17 cellular contexts compared by ENCODE assay signal in the genomic region with DNA sequence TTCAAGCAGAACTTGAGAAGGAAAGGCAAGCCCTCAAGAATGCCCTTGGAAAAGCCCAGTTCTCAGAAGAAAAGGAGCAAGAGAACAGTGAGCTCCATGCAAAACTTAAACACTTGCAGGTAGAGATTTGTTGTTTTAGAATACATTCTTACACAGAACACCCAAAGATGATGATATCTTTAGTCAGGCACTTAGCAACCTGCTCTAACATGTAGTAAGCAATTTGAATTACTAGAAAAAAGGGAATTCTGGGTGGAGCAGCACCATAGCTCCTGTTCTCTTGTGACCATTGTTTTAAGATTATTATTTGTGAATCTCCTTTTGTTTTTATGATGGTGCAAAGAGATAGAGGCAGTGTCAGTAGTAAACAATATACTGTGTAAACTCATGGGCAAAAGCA.
"Had no signal": no experiment of that assay in that cellular context is flagged by ENCODE, and none has a peak within 500 bp of the region (broad histone marks: within the 10 kb centered on the region; RNA-seq: fewer than 3 reads in every experiment).

No MANE protein-coding gene starts in this region.

- H3K9me3 Mint-ChIP-seq: activated naive CD4-positive, alpha-beta T cell treated with anti-CD3 and anti-CD28 coated beads, Interleukin-2, amount 50 U/mL, for 24 hours; brain; naive B cell; T-helper 1 cell treated with Interleukin-12 subunit alpha and Interleukin-12 subunit beta and Interleukin-4 antibody, amounts not matched to agents 30 μg/mL and 1 μg/mL, for 36 hours had no signal

- H3K4me1 Mint-ChIP-seq: brain had no signal

- H3K4me3 ChIP-seq: lung, pancreas, tibial artery had no signal

- H3K9me3 ChIP-seq: pancreas, tibial artery had no signal

- H3K4me3 Mint-ChIP-seq: activated naive CD4-positive, alpha-beta T cell treated with anti-CD3 and anti-CD28 coated beads, Interleukin-2, amount 50 U/mL, for 24 hours; brain; naive B cell; T-helper 1 cell treated with Interleukin-12 subunit alpha and Interleukin-12 subunit beta and Interleukin-4 antibody, amounts not matched to agents 30 μg/mL and 1 μg/mL, for 36 hours had no signal

- ATAC-seq: left colon, pancreas, SK-N-SH treated with all-trans-retinoic acid at 6 μM for 48 hours had no signal

- DNase-seq: activated CD4-positive, alpha-beta T cell treated with anti-CD3 and anti-CD28 coated beads, Interleukin-2, amount 50 U/mL, for 1 hour; activated CD4-positive, CD25-positive, alpha-beta regulatory T cell; activated effector memory CD4-positive, alpha-beta T cell treated with Interleukin-2 at 50 U/mL for 16 hours; activated T-cell treated with anti-CD3 and anti-CD28 coated beads, Interleukin-2, amount 50 U/mL, for 1 hour; amygdala; effector memory CD4-positive, alpha-beta T cell; left colon; naive B cell; pancreas; stimulated activated CD4-positive, alpha-beta T cell treated with anti-CD3 and anti-CD28 coated beads, Interleukin-2, amount 100 ng/mL, for 48 hours; stimulated activated naive CD4-positive, alpha-beta T cell; tibial artery had no signal

- H3K4me1 ChIP-seq: pancreas, tibial artery had no signal

- H3K27me3 ChIP-seq: pancreas, tibial artery had no signal

- H3K27ac ChIP-seq: pancreas, tibial artery had no signal

- H3K27ac Mint-ChIP-seq: brain; T-helper 1 cell treated with Interleukin-12 subunit alpha and Interleukin-12 subunit beta and Interleukin-4 antibody, amounts not matched to agents 30 μg/mL and 1 μg/mL, for 36 hours had no signal

- H3K27me3 Mint-ChIP-seq: activated naive CD4-positive, alpha-beta T cell treated with anti-CD3 and anti-CD28 coated beads, Interleukin-2, amount 50 U/mL, for 24 hours; brain; naive B cell had no signal
